ENCODE assay signal across 10 cellular contexts in genomic region chr21:41411449-41412089, GRCh38. TPM values are rescaled to one million over a fixed set of nuclear protein-coding genes. Genes with fewer than 3 reads are reported as not detected.
DNase-seq lines count a peak whose midpoint lies in the region; ATAC-seq and TF ChIP-seq lines count a peak whose summit lies in the region.
"Had no signal": no experiment of that assay in that cellular context is flagged by ENCODE, and none has a peak within 500 bp of the region (broad histone marks: within the 10 kb centered on the region; RNA-seq: fewer than 3 reads in every experiment).

No MANE protein-coding gene starts in this region.

- peak overlapping the region; percentile 19 for H3K27ac Mint-ChIP-seq in Caco-2 (ENCODE audit: unreplicated experiment)
- H3K27ac Mint-ChIP-seq in WTC11, result no peak overlapping the region

- DNase-seq in Caco-2 (no peak), H4 (ENCODE audit: low spot score) (peak; percentile 54), WTC11 (ENCODE audit: low spot score) (no peak), left lobe of liver (ENCODE audit: low spot score) (no peak), cerebellar cortex (ENCODE audit: low spot score) (no peak), DMS79 treated with DMSO at 0.1 percent for 48 hours (lab: John Stamatoyannopoulos, UW) (no peak)
- DNase-seq: effector CD8-positive, alpha-beta T cell had no signal

- H3K4me1 Mint-ChIP-seq in Caco-2 (ENCODE audit: low read depth, unreplicated experiment), result no peaks in the 10 kb centered on the region
- no peaks in the 10 kb centered on the region for H3K4me1 Mint-ChIP-seq in WTC11

- H3K36me3 ChIP-seq in Caco-2 (ENCODE audit: control insufficient read depth, insufficient read depth, low read length), result no peaks in the 10 kb centered on the region

- peaks cover 10% of the 10 kb centered on the region for H3K9me3 Mint-ChIP-seq in Caco-2 (ENCODE audit: unreplicated experiment)
- H3K9me3 Mint-ChIP-seq in WTC11, result peaks cover 35% of the 10 kb centered on the region

- intact Hi-C loops in Caco-2 (cut with micrococcal nuclease; ENCODE audit: unreplicated experiment), result no loop called here

- POLR2A ChIA-PET in Caco-2 (lab: Charles Lee) (no interaction called here), WTC11 (lab: Charles Lee) (no interaction called here)

- no TSS peak for BruUV-seq in Caco-2 (replicated peaks; lab: Mats Ljungman, UMichigan)

- H3K27me3 Mint-ChIP-seq in Caco-2 (ENCODE audit: insufficient read depth, unreplicated experiment), result no peaks in the 10 kb centered on the region
- H3K27me3 Mint-ChIP-seq in WTC11 (ENCODE audit: low read depth), result no peaks in the 10 kb centered on the region

- H3K36me3 Mint-ChIP-seq in Caco-2 (ENCODE audit: insufficient read depth, unreplicated experiment) (no peaks in the 10 kb centered on the region), WTC11 (peaks cover 16% of the 10 kb centered on the region)

- peak; percentile 79 for ATAC-seq in WTC11
- peak; percentile 25 for ATAC-seq in left lobe of liver
- no peak for ATAC-seq in HG03460 (IDR thresholded peaks at IDR 0.05; ENCODE audit: unreplicated experiment)
- no peak for ATAC-seq in SK-N-SH treated with all-trans-retinoic acid at 6 μM for 48 hours

- no peak overlapping the region for H3K4me3 Mint-ChIP-seq in Caco-2 (ENCODE audit: unreplicated experiment)
- H3K4me3 Mint-ChIP-seq in WTC11, result no peak overlapping the region

- CTCF ChIA-PET in Caco-2 (lab: Charles Lee) (interaction anchor here (1.1 to 1.6 kb wide), 3 partner anchors 13 to 128 kb away, joined by 3 to 5 read pairs (median 4); no protein-coding TSS in a partner anchor), WTC11 (lab: Charles Lee) (interaction anchor here (0.6 to 3.0 kb wide), 24 partner anchors 10 to 354 kb away, joined by 3 to 28 read pairs (median 4); partner anchors contain the start of gene MX1)

- peaks cover 3% of the 10 kb centered on the region; the same call in 1 of the 2 replicates for H3K4me1 ChIP-seq in Caco-2

- H3K4me3 ChIP-seq in Caco-2 (ENCODE audit: low read depth, low read length), result no peak overlapping the region
- H3K4me3 ChIP-seq: skin epidermis had no signal

- H3K27me3 ChIP-seq in Caco-2 (replicated peaks; ENCODE audit: control insufficient read depth, insufficient read depth, low read length), result no peaks in the 10 kb centered on the region

- H3K9me3 ChIP-seq in Caco-2, result no peaks in the 10 kb centered on the region; the same call in 1 of the 2 replicates

- peak in 1 of 2 experiments; percentile 20 for TF ChIP-seq CTCF in Caco-2 (IDR thresholded peaks at IDR 0.05; ENCODE audit: insufficient read depth in 1 of 2, low read depth in 1 of 2, low read length in 1 of 2, severe bottlenecking in 1 of 2, unreplicated experiment in 1 of 2)
- TF ChIP-seq CTCF in WTC11 (IDR thresholded peaks at IDR 0.05), result no peak

TF ChIP-seq in WTC11, 78 proteins besides CTCF, POLR2A, EP300 and RAD21 (continues in another document):
- TF ChIP-seq ZNF396 (CRISPR knock-in tag; IDR thresholded peaks at IDR 0.05; ENCODE audit: borderline replicate concordance) (no peak), ATF2 (CRISPR knock-in tag; IDR thresholded peaks at IDR 0.05; ENCODE audit: borderline replicate concordance, low read depth) (no peak), ZNF219 (CRISPR knock-in tag; IDR thresholded peaks at IDR 0.05; ENCODE audit: borderline replicate concordance) (no peak), NFE2L1 (CRISPR knock-in tag; IDR thresholded peaks at IDR 0.05) (no peak), ZNF232 (CRISPR knock-in tag; IDR thresholded peaks at IDR 0.05) (no peak), PRRX2 (CRISPR knock-in tag; IDR thresholded peaks at IDR 0.05) (no peak), NFATC4 (CRISPR knock-in tag; IDR thresholded peaks at IDR 0.05) (no peak), ZBTB43 (CRISPR knock-in tag; IDR thresholded peaks at IDR 0.05) (no peak)

TF ChIP-seq in SK-N-SH treated with all-trans-retinoic acid at 6 μM for 48 hours, 23 proteins besides CTCF, POLR2A, EP300 and RAD21:
- TF ChIP-seq PPARA (CRISPR knock-in tag; IDR thresholded peaks at IDR 0.05; ENCODE audit: borderline replicate concordance), result no peak
- TF ChIP-seq ESRRG (CRISPR knock-in tag; IDR thresholded peaks at IDR 0.05), result no peak
- TF ChIP-seq TSHZ2 (CRISPR knock-in tag; IDR thresholded peaks at IDR 0.05), result no peak
- TF ChIP-seq ARNTL (CRISPR knock-in tag; IDR thresholded peaks at IDR 0.05; ENCODE audit: borderline replicate concordance, low read depth), result no peak
- no peak for TF ChIP-seq CSRNP3 (CRISPR knock-in tag; IDR thresholded peaks at IDR 0.05)

RNA-seq across cellular contexts. Expression of gene MX1, which starts 14.5 kb away (rescaled TPM):
- total RNA-seq in Caco-2 (2022) (16.3 and 18.9 TPM in 2 replicates), WTC11 (2021) (3.6 to 4.6 TPM (median 4.0 TPM) in 3 replicates), left lobe of liver (8.5 TPM)
- 38.8 and 39.6 TPM in 2 replicates for total RNA-seq in H4 (2014; rRNA removed; shearing (Covaris generic))

RNA-seq across cellular contexts. Expression of gene MX2, which starts 49.7 kb away (rescaled TPM):
- total RNA-seq in Caco-2 (2022) (0.63 and 0.84 TPM in 2 replicates), WTC11 (2021) (2.6 to 4.0 TPM (median 2.7 TPM) in 3 replicates), left lobe of liver (0.75 TPM)
- 36.7 and 38.6 TPM in 2 replicates for total RNA-seq in H4 (2014; rRNA removed; shearing (Covaris generic))

Comparison
In these comparisons a context has a peak if more than half of its experiments do, and no peak if none do; other contexts are left out.
1. ATAC-seq: peak in WTC11 (single experiment) and left lobe of liver (single experiment); none in HG03460 (single experiment) and SK-N-SH treated with all-trans-retinoic acid at 6 μM for 48 hours (single experiment).